10 cellular contexts compared by ENCODE assay signal in the genomic region with DNA sequence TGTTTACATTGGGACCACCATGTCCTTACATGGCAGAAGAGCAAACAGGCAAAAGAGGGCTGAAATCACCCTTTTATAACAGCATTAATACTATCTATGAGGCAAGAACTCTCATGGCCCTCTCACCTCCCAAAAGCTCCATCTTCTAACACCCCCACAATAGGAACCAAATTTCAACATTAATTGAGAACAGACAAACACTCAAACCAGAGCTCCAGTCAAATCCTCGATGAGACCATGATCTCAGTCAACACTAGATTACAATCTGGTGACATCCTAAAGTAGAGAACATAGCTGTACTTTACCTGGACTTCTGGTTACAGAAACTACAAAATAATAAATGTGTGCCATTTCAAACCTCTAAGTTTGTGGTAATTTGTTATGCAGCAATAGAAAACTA. TPM values are rescaled to one million over a fixed set of nuclear protein-coding genes. Genes with fewer than 3 reads are reported as not detected.
DNase-seq lines count a peak whose midpoint lies in the region; ATAC-seq and TF ChIP-seq lines count a peak whose summit lies in the region.
"Had no signal": no experiment of that assay in that cellular context is flagged by ENCODE, and none has a peak within 500 bp of the region (broad histone marks: within the 10 kb centered on the region; RNA-seq: fewer than 3 reads in every experiment).

No MANE protein-coding gene starts in this region.

- no peaks in the 10 kb centered on the region for H3K9me3 ChIP-seq in right cardiac atrium (ENCODE audit: control insufficient read depth, low read length)
- H3K9me3 ChIP-seq in OCI-LY7 (ENCODE audit: low read length), result peaks cover 5% of the 10 kb centered on the region; the same call in 1 of the 2 replicates
- H3K9me3 ChIP-seq in muscle layer of duodenum (ENCODE audit: control insufficient read depth in 1 of 2, low read length in 2 of 2), result no peaks in the 10 kb centered on the region
- H3K9me3 ChIP-seq in vagina, result no peaks in the 10 kb centered on the region

- no peak for DNase-seq in right cardiac atrium
- no peak for DNase-seq in cardiac septum (ENCODE audit: low spot score)
- DNase-seq in OCI-LY7 (ENCODE audit: low spot score), result no peak
- DNase-seq in vagina (ENCODE audit: extremely low spot score in 2 of 2), result no peak
- DNase-seq in activated naive CD4-positive, alpha-beta T cell (lab: John Stamatoyannopoulos, UW), result no peak
- no peak for DNase-seq in GM13977 (ENCODE audit: low spot score)
- DNase-seq: NCI-H146 had no signal

- in situ Hi-C loops in GM13977 (cut with MboI; ENCODE audit: low pct_unique_long_range_greater_than_20kb, low sequenced_read_pairs, unreplicated experiment), result no loop called here

- peak in 1 of 2 donors; percentile 11 for ATAC-seq in right cardiac atrium
- no peak for ATAC-seq in HG02623 (IDR thresholded peaks at IDR 0.05; ENCODE audit: unreplicated experiment)

- peak overlapping the region; percentile 39 for H3K4me3 ChIP-seq in right cardiac atrium (ENCODE audit: low read length)
- H3K4me3 ChIP-seq in OCI-LY7 (ENCODE audit: low read depth, low read length, poor library complexity, severe bottlenecking), result peak overlapping the region; percentile 57
- H3K4me3 ChIP-seq in muscle layer of duodenum (ENCODE audit: low read depth in 1 of 2, low read length in 2 of 2), result peak overlapping the region in 1 of 2 donors; percentile 59
- peak overlapping the region; percentile 15 to 30 for H3K4me3 ChIP-seq in vagina

- no peaks in the 10 kb centered on the region; the same call in 1 of the 2 replicates for H3K36me3 ChIP-seq in OCI-LY7 (ENCODE audit: insufficient read depth, low read length)
- H3K36me3 ChIP-seq in muscle layer of duodenum (ENCODE audit: control insufficient read depth in 1 of 2, insufficient read depth in 2 of 2, low read length in 2 of 2), result no peaks in the 10 kb centered on the region
- no peaks in the 10 kb centered on the region for H3K36me3 ChIP-seq in vagina

- POLR2A ChIA-PET in OCI-LY7 (lab: Charles Lee), result interaction anchor here (0.6 to 2.6 kb wide), 9 partner anchors 8 to 831 kb away, joined by 3 to 9 read pairs (median 4); no protein-coding TSS in a partner anchor

- intact Hi-C loops in right cardiac atrium (cut with DNase I) (no loop called here), cardiac septum (cut with DNase I) (no loop called here), OCI-LY7 (cut with micrococcal nuclease; ENCODE audit: unreplicated experiment) (no loop called here), vagina (cut with DNase I) (no loop called here)

- H3K79me2 ChIP-seq in OCI-LY7 (ENCODE audit: insufficient read depth, low read depth, low read length), result no peaks in the 10 kb centered on the region

- TF ChIP-seq CTCF in OCI-LY7 (conservative IDR thresholded peaks at IDR 0.05; ENCODE audit: low read length) (no peak), vagina (IDR thresholded peaks at IDR 0.05) (no peak), GM13977 (IDR thresholded peaks at IDR 0.05; ENCODE audit: extremely low read depth, insufficient read depth, missing control alignments) (no peak)

- peak overlapping the region; percentile 85 for H2AFZ ChIP-seq in OCI-LY7 (ENCODE audit: low read length)

- WGBS in right cardiac atrium, result 61% methylated on average over 1 of the region's 1 CpG

- H4K20me1 ChIP-seq in OCI-LY7 (ENCODE audit: insufficient read depth, low read length), result no peaks in the 10 kb centered on the region

- H3K27me3 ChIP-seq in right cardiac atrium (ENCODE audit: control insufficient read depth, insufficient read depth) (no peaks in the 10 kb centered on the region), muscle layer of duodenum (ENCODE audit: low read depth, low read length) (no peaks in the 10 kb centered on the region), vagina (no peaks in the 10 kb centered on the region)

- TF ChIP-seq POLR2A in vagina (IDR thresholded peaks at IDR 0.05), result no peak

- peak overlapping the region; percentile 61 for H3K4me2 ChIP-seq in OCI-LY7 (ENCODE audit: low read length)

- H3K27ac ChIP-seq in right cardiac atrium (ENCODE audit: low read length) (peak overlapping the region; percentile 84), OCI-LY7 (ENCODE audit: low read depth, low read length, poor library complexity, severe bottlenecking) (peak overlapping the region; percentile 13), muscle layer of duodenum (ENCODE audit: low read length) (peak overlapping the region; percentile 89), vagina (peak overlapping the region; percentile 73)

- H3K4me1 ChIP-seq in right cardiac atrium (ENCODE audit: control insufficient read depth, insufficient read depth, low read length), result no peaks in the 10 kb centered on the region
- H3K4me1 ChIP-seq in OCI-LY7 (ENCODE audit: insufficient read depth, low read length, poor library complexity, severe bottlenecking), result peaks cover 25% of the 10 kb centered on the region
- H3K4me1 ChIP-seq in muscle layer of duodenum (ENCODE audit: control insufficient read depth in 1 of 2, insufficient read depth in 2 of 2, low read length in 2 of 2), result no peaks in the 10 kb centered on the region
- H3K4me1 ChIP-seq in vagina, result no peaks in the 10 kb centered on the region

- CTCF ChIA-PET in OCI-LY7 (lab: Charles Lee; ENCODE audit: unreplicated experiment), result interaction anchor here (1.1 to 2.3 kb wide), 3 partner anchors 8 to 63 kb away, joined by 3 to 12 read pairs (median 6); a partner anchor contains a TSS

- BruUV-seq in OCI-LY7 (replicated peaks; lab: Mats Ljungman, UMichigan), result no TSS peak

- H3K9me2 ChIP-seq in OCI-LY7 (ENCODE audit: insufficient read depth, low read length), result no peaks in the 10 kb centered on the region; the same call in 1 of the 2 replicates

RNA-seq across cellular contexts. Expression of a gene that starts 25.1 kb away (rescaled TPM):
- total RNA-seq in right cardiac atrium (not detected), cardiac septum (not detected), OCI-LY7 (2022) (1.7 and 1.9 TPM in 2 replicates), vagina (not detected)
- not detected for polyA plus RNA-seq in right cardiac atrium
- 0.82 and 2.5 TPM in 2 replicates for total RNA-seq in OCI-LY7 (2014; rRNA removed; shearing (Covaris generic))
- total RNA-seq: activated CD4-positive, alpha-beta memory T cell treated with anti-CD3 and anti-CD28 coated beads for 36 hours had no signal

RNA-seq across cellular contexts. Expression of a gene that starts 36.2 kb away (rescaled TPM):
- not detected for total RNA-seq in right cardiac atrium
- not detected for polyA plus RNA-seq in right cardiac atrium
- not detected for total RNA-seq in cardiac septum
- total RNA-seq in OCI-LY7 (2014; rRNA removed; shearing (Covaris generic)), result not detected in 2 replicates
- not detected in 2 replicates for total RNA-seq in OCI-LY7 (2022)
- not detected for total RNA-seq in vagina
- total RNA-seq: activated CD4-positive, alpha-beta memory T cell treated with anti-CD3 and anti-CD28 coated beads for 36 hours had no signal

RNA-seq across cellular contexts. Expression of a gene that starts 52.9 kb away (rescaled TPM):
- total RNA-seq in right cardiac atrium (under 1 TPM in 2 of 4 donors, not detected in 2; 0.06 to 0.08 TPM), cardiac septum (not detected), OCI-LY7 (2022) (2.2 and 2.4 TPM in 2 replicates), vagina (not detected)
- polyA plus RNA-seq in right cardiac atrium, result not detected
- total RNA-seq in OCI-LY7 (2014; rRNA removed; shearing (Covaris generic)), result 0.95 and 2.2 TPM in 2 replicates
- total RNA-seq: activated CD4-positive, alpha-beta memory T cell treated with anti-CD3 and anti-CD28 coated beads for 36 hours had no signal

Comparison
In these comparisons a context has a peak if more than half of its experiments do, and no peak if none do; other contexts are left out.
1. H3K27ac ChIP-seq: peak in every context shown above with its lines; median percentile 89 in muscle layer of duodenum; 84 in right cardiac atrium; 73 in vagina; 13 in OCI-LY7.